Comparison of ENCODE assay signal across 1 cellular context in the genomic region with DNA sequence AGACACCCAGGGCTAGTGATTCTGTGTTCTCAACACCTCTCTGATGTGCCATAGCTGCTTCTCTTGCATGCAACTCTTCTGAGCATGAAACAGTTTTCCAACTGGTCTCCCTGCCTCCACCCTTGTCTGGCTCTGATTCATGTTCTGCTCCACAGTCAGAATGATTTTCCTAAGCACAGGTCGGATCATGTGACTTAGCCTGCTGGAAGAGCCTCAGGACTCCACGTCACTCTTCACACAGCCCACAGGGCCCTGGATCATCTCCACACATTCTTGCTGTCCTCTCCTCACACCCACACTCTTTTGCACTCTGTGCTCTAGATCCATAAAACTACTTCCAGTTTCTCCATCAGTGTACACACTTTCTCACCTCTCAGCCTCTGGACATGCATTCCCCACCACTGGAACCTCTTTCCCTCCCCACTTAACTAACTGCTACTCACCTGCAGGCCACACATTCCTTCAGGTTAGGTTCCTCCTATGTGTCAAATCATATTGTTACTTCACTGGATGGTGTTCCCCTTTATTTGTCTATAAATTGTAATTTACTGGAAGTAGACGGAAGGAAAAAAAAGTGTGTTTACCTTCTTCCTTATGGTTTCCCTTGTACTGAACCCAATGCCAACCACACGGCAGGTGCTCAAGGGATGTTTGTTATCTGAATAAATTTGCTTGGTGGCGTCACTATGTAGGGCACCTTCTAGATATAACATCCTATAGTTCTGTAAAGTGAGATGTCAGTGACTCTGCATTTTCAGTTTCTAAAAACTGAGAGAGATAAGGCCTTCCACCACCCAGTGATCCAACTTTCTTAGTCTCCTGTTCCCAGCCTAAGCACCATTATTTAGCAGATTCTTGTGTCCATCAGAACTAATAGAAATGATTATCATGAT.
TF ChIP-seq lines count a peak whose summit lies in the region.

No MANE protein-coding gene starts in this region.

TF ChIP-seq in SK-N-SH treated with all-trans-retinoic acid at 6 μM for 48 hours, 23 proteins besides CTCF, POLR2A, EP300 and RAD21 (continued from another document):
- TF ChIP-seq, protein P1, sequence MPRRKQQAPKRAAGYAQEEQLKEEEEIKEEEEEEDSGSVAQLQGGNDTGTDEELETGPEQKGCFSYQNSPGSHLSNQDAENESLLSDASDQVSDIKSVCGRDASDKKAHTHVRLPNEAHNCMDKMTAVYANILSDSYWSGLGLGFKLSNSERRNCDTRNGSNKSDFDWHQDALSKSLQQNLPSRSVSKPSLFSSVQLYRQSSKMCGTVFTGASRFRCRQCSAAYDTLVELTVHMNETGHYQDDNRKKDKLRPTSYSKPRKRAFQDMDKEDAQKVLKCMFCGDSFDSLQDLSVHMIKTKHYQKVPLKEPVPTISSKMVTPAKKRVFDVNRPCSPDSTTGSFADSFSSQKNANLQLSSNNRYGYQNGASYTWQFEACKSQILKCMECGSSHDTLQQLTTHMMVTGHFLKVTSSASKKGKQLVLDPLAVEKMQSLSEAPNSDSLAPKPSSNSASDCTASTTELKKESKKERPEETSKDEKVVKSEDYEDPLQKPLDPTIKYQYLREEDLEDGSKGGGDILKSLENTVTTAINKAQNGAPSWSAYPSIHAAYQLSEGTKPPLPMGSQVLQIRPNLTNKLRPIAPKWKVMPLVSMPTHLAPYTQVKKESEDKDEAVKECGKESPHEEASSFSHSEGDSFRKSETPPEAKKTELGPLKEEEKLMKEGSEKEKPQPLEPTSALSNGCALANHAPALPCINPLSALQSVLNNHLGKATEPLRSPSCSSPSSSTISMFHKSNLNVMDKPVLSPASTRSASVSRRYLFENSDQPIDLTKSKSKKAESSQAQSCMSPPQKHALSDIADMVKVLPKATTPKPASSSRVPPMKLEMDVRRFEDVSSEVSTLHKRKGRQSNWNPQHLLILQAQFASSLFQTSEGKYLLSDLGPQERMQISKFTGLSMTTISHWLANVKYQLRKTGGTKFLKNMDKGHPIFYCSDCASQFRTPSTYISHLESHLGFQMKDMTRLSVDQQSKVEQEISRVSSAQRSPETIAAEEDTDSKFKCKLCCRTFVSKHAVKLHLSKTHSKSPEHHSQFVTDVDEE (CRISPR knock-in tag; IDR thresholded peaks at IDR 0.05): no peak
- no peak for TF ChIP-seq SNAI2 (CRISPR knock-in tag; IDR thresholded peaks at IDR 0.05)
